ENCODE assay signal across 25 cellular contexts in the genomic region with DNA sequence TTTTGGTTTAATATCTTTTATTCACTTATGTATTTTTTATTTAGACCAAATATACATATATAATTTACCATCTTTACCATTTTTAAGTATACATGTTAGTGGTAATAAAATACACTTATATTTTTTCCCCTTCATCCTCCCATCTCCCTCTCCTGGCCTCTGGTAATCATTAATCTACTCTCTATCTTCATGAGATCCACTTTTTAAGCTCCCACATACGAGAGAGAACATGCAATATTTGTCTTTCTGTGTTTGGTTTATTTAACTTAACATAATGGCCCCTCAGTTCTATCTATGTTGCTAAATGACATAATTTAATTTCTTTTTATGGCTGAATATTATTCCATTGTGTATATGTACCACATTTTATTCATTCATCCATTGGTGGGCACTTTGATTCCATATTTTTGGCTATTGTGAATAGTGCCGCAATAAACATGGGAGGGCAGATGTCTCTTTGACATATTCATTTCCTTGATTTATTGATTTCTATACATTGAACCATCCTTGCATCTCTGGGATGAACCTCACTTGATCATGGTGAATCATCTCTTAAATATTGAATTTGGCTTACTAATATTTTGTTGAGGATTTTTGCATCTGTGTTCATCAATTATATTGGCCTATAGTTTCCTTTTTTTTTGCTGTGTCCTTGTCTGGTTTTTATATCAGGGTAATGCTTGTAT. TPM values are rescaled to one million over a fixed set of nuclear protein-coding genes. Genes with fewer than 3 reads are reported as not detected.
DNase-seq lines count a peak whose midpoint lies in the region; ATAC-seq, FAIRE-seq and TF ChIP-seq lines count a peak whose summit lies in the region.
"Had no signal": no experiment of that assay in that cellular context is flagged by ENCODE, and none has a peak within 500 bp of the region (broad histone marks: within the 10 kb centered on the region; RNA-seq: fewer than 3 reads in every experiment).

No MANE protein-coding gene starts in this region.

- no peaks in the 10 kb centered on the region for H3K36me3 ChIP-seq in HepG2 (replicated peaks in 1 of 2; ENCODE audit: control insufficient read depth in 1 of 2, insufficient read depth in 2 of 2, low read length in 2 of 2)
- no peaks in the 10 kb centered on the region for H3K36me3 ChIP-seq in esophagus squamous epithelium
- H3K36me3 ChIP-seq: BLaER1 treated with 17β-estradiol and CSF1 and Interleukin-3, amounts not matched to agents 10 nM and 100 nM had no signal

- H3K4me3 ChIP-seq in HepG2 (replicated peaks in 1 of 3; ENCODE audit: insufficient read depth in 1 of 3, low read depth in 2 of 3, low read length in 3 of 3) (no peak overlapping the region), esophagus squamous epithelium (no peak overlapping the region)
- H3K4me3 ChIP-seq: A549; BLaER1 treated with 17β-estradiol and CSF1 and Interleukin-3, amounts not matched to agents 10 nM and 100 nM had no signal

- no peak for TF ChIP-seq POLR2A in HepG2 (IDR thresholded peaks at IDR 0.05; ENCODE audit: insufficient read depth in 1 of 2, low read depth in 2 of 2, low read length in 2 of 2)
- no peak for TF ChIP-seq POLR2A in esophagus squamous epithelium (IDR thresholded peaks at IDR 0.05)

- H4K20me1 ChIP-seq in HepG2 (ENCODE audit: insufficient read depth, low read length) = no peaks in the 10 kb centered on the region
- H4K20me1 ChIP-seq: BLaER1 treated with 17β-estradiol and CSF1 and Interleukin-3, amounts not matched to agents 10 nM and 100 nM had no signal

- TF ChIP-seq CTCF in HepG2 (CRISPR knock-in tag; IDR thresholded peaks at IDR 0.05) (no peak), esophagus squamous epithelium (IDR thresholded peaks at IDR 0.05) (no peak), endothelial cell (IDR thresholded peaks at IDR 0.05; ENCODE audit: unreplicated experiment) (no peak)

- H2AFZ ChIP-seq in HepG2 (ENCODE audit: low read length) = no peak overlapping the region

- no peak overlapping the region for H3K4me3 Mint-ChIP-seq in endothelial cell (ENCODE audit: unreplicated experiment)
- H3K4me3 Mint-ChIP-seq: B cell; CD4-positive, alpha-beta T cell; CD8-positive, alpha-beta T cell had no signal

- no peak for ATAC-seq in HepG2
- ATAC-seq: A549; CD8-positive, alpha-beta T cell had no signal

- H3K9ac ChIP-seq in HepG2 (ENCODE audit: insufficient read depth, low read depth, low read length) = no peak overlapping the region
- H3K9ac ChIP-seq: BLaER1 treated with 17β-estradiol and CSF1 and Interleukin-3, amounts not matched to agents 10 nM and 100 nM had no signal

- peaks cover 3% of the 10 kb centered on the region for H3K27me3 Mint-ChIP-seq in endothelial cell (ENCODE audit: unreplicated experiment)
- H3K27me3 Mint-ChIP-seq: CD4-positive, alpha-beta T cell had no signal

- H3K79me2 ChIP-seq in HepG2 (ENCODE audit: insufficient read depth, low read length) = no peaks in the 10 kb centered on the region

- H3K4me2 ChIP-seq in HepG2 (ENCODE audit: low read depth, low read length) = no peak overlapping the region
- H3K4me2 ChIP-seq: A549; BLaER1 treated with 17β-estradiol and CSF1 and Interleukin-3, amounts not matched to agents 10 nM and 100 nM had no signal

- no peaks in the 10 kb centered on the region for H3K9me3 Mint-ChIP-seq in endothelial cell (ENCODE audit: unreplicated experiment)
- H3K9me3 Mint-ChIP-seq: CD4-positive, alpha-beta T cell; CD8-positive, alpha-beta T cell had no signal

- CTCF ChIA-PET in HEK293T (lab: Yijun Ruan, JAX) (interaction anchor here (0.7 kb wide), 1 partner anchor 9 kb away, joined by 5 read pairs; no protein-coding TSS in a partner anchor), HepG2 (lab: Yijun Ruan, JAX; ENCODE audit: low intra/inter-chr PET ratio, low total read pairs) (no interaction called here)

- in situ Hi-C loops in HepG2 (cut with HindIII; ENCODE audit: extremely low pct_ligation_motif_present, low pct_unique_long_range_greater_than_20kb) = no loop called here

- no peak for TF ChIP-seq RAD21 in HepG2 (CRISPR knock-in tag; IDR thresholded peaks at IDR 0.05)

- peaks cover 23% of the 10 kb centered on the region for H3K4me1 ChIP-seq in HepG2 (ENCODE audit: insufficient read depth, low read length)
- H3K4me1 ChIP-seq in esophagus squamous epithelium = no peaks in the 10 kb centered on the region
- H3K4me1 ChIP-seq: A549; BLaER1 treated with 17β-estradiol and CSF1 and Interleukin-3, amounts not matched to agents 10 nM and 100 nM; Caco-2 had no signal

- FAIRE-seq in endometrium (lab: Jason Lieb, UNC) = peak; percentile 33
- FAIRE-seq in HepG2 (lab: Jason Lieb, UNC) = no peak
- FAIRE-seq: A549, G401.6, GM12891, GM19239 had no signal

- 23% methylated on average over 2 of the region's 2 CpGs for WGBS in HepG2 (ENCODE audit: low lambda C conversion rate)
- 50 to 52% methylated on average over 2 of the region's 2 CpGs for WGBS in esophagus squamous epithelium, 2 donors

- H3K36me3 Mint-ChIP-seq in endothelial cell (ENCODE audit: low read depth, unreplicated experiment) = no peaks in the 10 kb centered on the region
- H3K36me3 Mint-ChIP-seq: CD8-positive, alpha-beta T cell had no signal

- intact Hi-C loops in HepG2 (cut with micrococcal nuclease; ENCODE audit: unreplicated experiment) = no loop called here
- intact Hi-C loops in esophagus squamous epithelium (cut with DNase I) = no loop called here

- TF ChIP-seq EP300 in HepG2 (IDR thresholded peaks at IDR 0.05; ENCODE audit: low read depth in 2 of 2, low read length in 2 of 2) = no peak
- TF ChIP-seq EP300 in HepG2 (CRISPR knock-in tag; IDR thresholded peaks at IDR 0.05; ENCODE audit: borderline replicate concordance) = no peak

- H3K27me3 ChIP-seq in HepG2 (ENCODE audit: control insufficient read depth in 1 of 2, insufficient read depth in 2 of 2, low read length in 2 of 2) (no peaks in the 10 kb centered on the region), esophagus squamous epithelium (no peaks in the 10 kb centered on the region)
- H3K27me3 ChIP-seq: BLaER1 treated with 17β-estradiol and CSF1 and Interleukin-3, amounts not matched to agents 10 nM and 100 nM had no signal

- H3K27ac ChIP-seq in HepG2 (ENCODE audit: extremely low read length, insufficient read depth, low read length) (no peak overlapping the region), esophagus squamous epithelium (no peak overlapping the region)
- H3K27ac ChIP-seq: 22Rv1; A549; BLaER1 treated with 17β-estradiol and CSF1 and Interleukin-3, amounts not matched to agents 10 nM and 100 nM; C4-2B had no signal

- H3K4me1 Mint-ChIP-seq in endothelial cell (ENCODE audit: unreplicated experiment) = no peaks in the 10 kb centered on the region

- no peak overlapping the region for H3K27ac Mint-ChIP-seq in endothelial cell (ENCODE audit: unreplicated experiment)
- H3K27ac Mint-ChIP-seq: B cell; CD4-positive, alpha-beta T cell; CD8-positive, alpha-beta T cell had no signal

- DNase-seq in DMS53 (lab: John Stamatoyannopoulos, UW) = peak; percentile 68
- no peak for DNase-seq in HEK293T (ENCODE audit: extremely low spot score)
- DNase-seq in HepG2 (ENCODE audit: low spot score) = peak; percentile 44
- DNase-seq in NCI-H1417 treated with DMSO at 0.1 percent for 48 hours (lab: John Stamatoyannopoulos, UW) = no peak
- no peak for DNase-seq in esophagus squamous epithelium (lab: John Stamatoyannopoulos, UW)
- no peak for DNase-seq in endothelial cell (ENCODE audit: low spot score)
- DNase-seq in NCI-H748 (lab: John Stamatoyannopoulos, UW; ENCODE audit: unreplicated experiment) = no peak
- DNase-seq: AML-193; Caco-2; Calu3; CD4-positive, alpha-beta T cell; CD8-positive, alpha-beta T cell; DMS79 treated with DMSO at 0.1 percent for 48 hours; GF-D8 had no signal

- POLR2A ChIA-PET in HEK293T (lab: Yijun Ruan, JAX) (no interaction called here), HepG2 (lab: Yijun Ruan, JAX) (no interaction called here)

- BruUV-seq in HepG2 (replicated peaks; lab: Mats Ljungman, UMichigan) = no TSS peak

- H3K9me3 ChIP-seq in HepG2 (ENCODE audit: low read length) (no peaks in the 10 kb centered on the region), esophagus squamous epithelium (no peaks in the 10 kb centered on the region)
- H3K9me3 ChIP-seq: A549, Caco-2 had no signal

RNA-seq across cellular contexts. Expression of gene MEP1B, which starts 41.5 kb away (rescaled TPM):
- not detected in 2 replicates for total RNA-seq in HepG2 (2016; rRNA removed; fragmentation: Illumina TruSeq; extraction: Trizol)
- not detected in 2 replicates for total RNA-seq in HepG2 (2016; cell fraction: cytosol; rRNA removed; fragmentation: Illumina TruSeq; extraction: Trizol; ENCODE audit: low read depth)
- total RNA-seq in HepG2 (2016; cell fraction: insoluble cytoplasmic fraction; rRNA removed; fragmentation: Illumina TruSeq; extraction: Trizol) = not detected in 2 replicates
- not detected in 2 replicates for total RNA-seq in HepG2 (2016; cell fraction: membrane; rRNA removed; fragmentation: Illumina TruSeq; extraction: Trizol)
- not detected in 2 replicates for total RNA-seq in HepG2 (2016; cell fraction: nucleus; rRNA removed; fragmentation: Illumina TruSeq; extraction: Trizol)
- polyA plus RNA-seq in HepG2 (2011; rRNA removed) = not detected in 2 replicates
- not detected in 2 replicates for polyA plus RNA-seq in HepG2 (2011; cell fraction: cytosol; rRNA removed)
- not detected in 2 replicates for polyA plus RNA-seq in HepG2 (2011; cell fraction: nucleus; rRNA removed)
- polyA plus RNA-seq in HepG2 (2012) = not detected in 2 replicates
- polyA plus RNA-seq in HepG2 (2016; cell fraction: cytosol; fragmentation: Illumina TruSeq; extraction: Trizol; ENCODE audit: low read depth) = not detected in 2 replicates
- not detected in 2 replicates for polyA plus RNA-seq in HepG2 (2016; cell fraction: insoluble cytoplasmic fraction; fragmentation: Illumina TruSeq; extraction: Trizol; ENCODE audit: low read depth)
- polyA plus RNA-seq in HepG2 (2016; cell fraction: membrane; fragmentation: Illumina TruSeq; extraction: Trizol; ENCODE audit: low read depth) = not detected in 2 replicates
- not detected in 2 replicates for polyA plus RNA-seq in HepG2 (2016; cell fraction: nucleus; fragmentation: Illumina TruSeq; extraction: Trizol; ENCODE audit: insufficient read depth, low read depth)
- not detected in 2 replicates for polyA minus RNA-seq in HepG2 (2011; rRNA and poly(A)+ RNA removed; ENCODE audit: low replicate concordance)
- not detected in 2 replicates for polyA minus RNA-seq in HepG2 (2011; cell fraction: cytosol; rRNA and poly(A)+ RNA removed)
- not detected in 2 replicates for polyA minus RNA-seq in HepG2 (2011; cell fraction: nucleus; rRNA and poly(A)+ RNA removed)
- not detected for total RNA-seq in esophagus squamous epithelium
- 0.15 TPM for total RNA-seq in endothelial cell (ENCODE audit: unreplicated experiment)
- total RNA-seq: A172; B cell; Caco-2; Calu3; CD4-positive, alpha-beta T cell; CD8-positive, alpha-beta T cell had no signal
- polyA plus RNA-seq: BJ had no signal

RNA-seq across cellular contexts. Expression of gene RNF138, which starts 56.7 kb away (rescaled TPM):
- 33.6 and 44.8 TPM in 2 replicates for total RNA-seq in HepG2 (2016; rRNA removed; fragmentation: Illumina TruSeq; extraction: Trizol)
- total RNA-seq in HepG2 (2016; cell fraction: cytosol; rRNA removed; fragmentation: Illumina TruSeq; extraction: Trizol; ENCODE audit: low read depth) = 26.6 and 29.1 TPM in 2 replicates
- total RNA-seq in HepG2 (2016; cell fraction: insoluble cytoplasmic fraction; rRNA removed; fragmentation: Illumina TruSeq; extraction: Trizol) = 38.1 and 50.2 TPM in 2 replicates
- 35.2 and 40.9 TPM in 2 replicates for total RNA-seq in HepG2 (2016; cell fraction: membrane; rRNA removed; fragmentation: Illumina TruSeq; extraction: Trizol)
- total RNA-seq in HepG2 (2016; cell fraction: nucleus; rRNA removed; fragmentation: Illumina TruSeq; extraction: Trizol) = 14.5 and 18.4 TPM in 2 replicates
- 11.0 and 14.6 TPM in 2 replicates for polyA plus RNA-seq in HepG2 (2011; rRNA removed)
- 11.9 and 14.5 TPM in 2 replicates for polyA plus RNA-seq in HepG2 (2011; cell fraction: cytosol; rRNA removed)
- 8.4 and 10.3 TPM in 2 replicates for polyA plus RNA-seq in HepG2 (2011; cell fraction: nucleus; rRNA removed)
- polyA plus RNA-seq in HepG2 (2012) = 15.0 and 21.5 TPM in 2 replicates
- polyA plus RNA-seq in HepG2 (2016; cell fraction: cytosol; fragmentation: Illumina TruSeq; extraction: Trizol; ENCODE audit: low read depth) = 8.5 and 9.4 TPM in 2 replicates
- 38.7 and 40.4 TPM in 2 replicates for polyA plus RNA-seq in HepG2 (2016; cell fraction: insoluble cytoplasmic fraction; fragmentation: Illumina TruSeq; extraction: Trizol; ENCODE audit: low read depth)
- 14.3 and 18.4 TPM in 2 replicates for polyA plus RNA-seq in HepG2 (2016; cell fraction: membrane; fragmentation: Illumina TruSeq; extraction: Trizol; ENCODE audit: low read depth)
- 20.7 and 21.5 TPM in 2 replicates for polyA plus RNA-seq in HepG2 (2016; cell fraction: nucleus; fragmentation: Illumina TruSeq; extraction: Trizol; ENCODE audit: insufficient read depth, low read depth)
- 40.1 and 42.9 TPM in 2 replicates for polyA minus RNA-seq in HepG2 (2011; rRNA and poly(A)+ RNA removed; ENCODE audit: low replicate concordance)
- polyA minus RNA-seq in HepG2 (2011; cell fraction: cytosol; rRNA and poly(A)+ RNA removed) = 30.0 and 36.7 TPM in 2 replicates
- 16.7 and 21.9 TPM in 2 replicates for polyA minus RNA-seq in HepG2 (2011; cell fraction: nucleus; rRNA and poly(A)+ RNA removed)
- 10 to 100 TPM; 13.2 to 28.6 (median 15.4) TPM for total RNA-seq in esophagus squamous epithelium
- 30.5 TPM for total RNA-seq in endothelial cell (ENCODE audit: unreplicated experiment)

Comparison
In these comparisons a context has a peak if more than half of its experiments do, and no peak if none do; other contexts are left out.
1. DNase-seq: peak in DMS53 (single experiment) and HepG2 (single experiment); none in HEK293T (single experiment), NCI-H1417 treated with DMSO at 0.1 percent for 48 hours (single experiment), esophagus squamous epithelium (single experiment), endothelial cell (single experiment) and NCI-H748 (single experiment).